ENCODE assay signal across 30 cellular contexts in genomic region chr6:28390688-28391087, GRCh38. TPM values are rescaled to one million over a fixed set of nuclear protein-coding genes. Genes with fewer than 3 reads are reported as not detected.
"Had no signal": no experiment of that assay in that cellular context is flagged by ENCODE, and none has a peak within 500 bp of the region (broad histone marks: within the 10 kb centered on the region; RNA-seq: fewer than 3 reads in every experiment).

No MANE protein-coding gene starts in this region.

- H3K4me1 ChIP-seq: foreskin keratinocyte, gastrocnemius medialis had no signal

- ATAC-seq: activated CD4-positive, CD25-positive, alpha-beta regulatory T cell treated with anti-CD3 and anti-CD28 coated beads, Interleukin-2, amount 50 U/mL, for 24 hours; activated CD8-positive, alpha-beta T cell treated with anti-CD3 and anti-CD28 coated beads for 36 hours; activated naive CD4-positive, alpha-beta T cell treated with anti-CD3 and anti-CD28 coated beads, Interleukin-2, amount 50 U/mL, for 72 hours; activated T-cell treated with anti-CD3 and anti-CD28 coated beads, Interleukin-2, amount 50 U/mL, for 4 hours; effector memory CD8-positive, alpha-beta T cell; foreskin keratinocyte; gastrocnemius medialis; heart right ventricle; T-helper 17 cell had no signal

- H3K9me3 Mint-ChIP-seq: activated B cell treated with CpG ODN at 0.5 μM for 24 hours; activated CD8-positive, alpha-beta T cell treated with anti-CD3 and anti-CD28 coated beads for 36 hours; activated naive CD4-positive, alpha-beta T cell treated with anti-CD3 and anti-CD28 coated beads, Interleukin-2, amount 50 U/mL, for 72 hours; activated T-cell treated with anti-CD3 and anti-CD28 coated beads, Interleukin-2, amount 50 U/mL, for 4 hours; effector memory CD8-positive, alpha-beta T cell; T-helper 2 cell treated with Interferon-gamma antibody and Interleukin-4, amounts not matched to agents 5 μg/mL and 100 μg/mL, for 36 hours had no signal

- H3K27ac Mint-ChIP-seq: activated B cell treated with CpG ODN at 0.5 μM for 24 hours; activated CD8-positive, alpha-beta T cell treated with anti-CD3 and anti-CD28 coated beads for 36 hours; activated naive CD4-positive, alpha-beta T cell treated with anti-CD3 and anti-CD28 coated beads, Interleukin-2, amount 10 ng/mL, durations not matched to agents 7 days and 5 days; activated naive CD4-positive, alpha-beta T cell treated with anti-CD3 and anti-CD28 coated beads, Interleukin-2, amount 50 U/mL, for 72 hours; activated naive CD8-positive, alpha-beta T cell treated with anti-CD3 and anti-CD28 coated beads, Interleukin-2, amount 10 ng/mL, durations not matched to agents 7 days and 5 days; effector memory CD8-positive, alpha-beta T cell; T-helper 17 cell; T-helper 2 cell treated with Interferon-gamma antibody and Interleukin-4, amounts not matched to agents 5 μg/mL and 100 μg/mL, for 36 hours had no signal

- H3K4me3 ChIP-seq: esophagus muscularis mucosa, gastrocnemius medialis, heart right ventricle had no signal

- H3K9me3 ChIP-seq: esophagus muscularis mucosa, gastrocnemius medialis, heart right ventricle had no signal

- H3K27me3 ChIP-seq: brain microvascular endothelial cell, esophagus muscularis mucosa, foreskin keratinocyte, gastrocnemius medialis, heart right ventricle had no signal

- H3K27ac ChIP-seq: brain microvascular endothelial cell, esophagus muscularis mucosa, foreskin keratinocyte, gastrocnemius medialis, heart right ventricle, WERI-Rb-1 had no signal

- H3K27me3 Mint-ChIP-seq: activated B cell treated with CpG ODN at 0.5 μM for 24 hours; activated CD8-positive, alpha-beta T cell treated with anti-CD3 and anti-CD28 coated beads for 36 hours; activated naive CD4-positive, alpha-beta T cell treated with anti-CD3 and anti-CD28 coated beads, Interleukin-2, amount 10 ng/mL, durations not matched to agents 7 days and 5 days; activated naive CD8-positive, alpha-beta T cell treated with anti-CD3 and anti-CD28 coated beads, Interleukin-2, amount 10 ng/mL, durations not matched to agents 7 days and 5 days; effector memory CD8-positive, alpha-beta T cell; T-helper 17 cell had no signal

- H3K4me3 Mint-ChIP-seq: activated B cell treated with CpG ODN at 0.5 μM for 24 hours; activated CD8-positive, alpha-beta T cell treated with anti-CD3 and anti-CD28 coated beads for 36 hours; activated naive CD4-positive, alpha-beta T cell treated with anti-CD3 and anti-CD28 coated beads, Interleukin-2, amount 10 ng/mL, durations not matched to agents 7 days and 5 days; activated naive CD8-positive, alpha-beta T cell treated with anti-CD3 and anti-CD28 coated beads, Interleukin-2, amount 10 ng/mL, durations not matched to agents 7 days and 5 days; activated T-cell treated with anti-CD3 and anti-CD28 coated beads, Interleukin-2, amount 50 U/mL, for 4 hours; effector memory CD8-positive, alpha-beta T cell; T-helper 17 cell; T-helper 2 cell treated with Interferon-gamma antibody and Interleukin-4, amounts not matched to agents 5 μg/mL and 100 μg/mL, for 36 hours had no signal

- DNase-seq: activated B cell treated with CpG ODN at 0.5 μM for 24 hours; activated CD4-positive, alpha-beta T cell treated with anti-CD3 and anti-CD28 coated beads for 48 hours; activated CD4-positive, alpha-beta T cell treated with anti-CD3 and anti-CD28 coated beads, Interleukin-2, amount 50 U/mL, for 1 hour; activated CD4-positive, alpha-beta T cell treated with anti-CD3 and anti-CD28 coated beads, Interleukin-2, amount 50 U/mL, for 48 hours; activated CD8-positive, alpha-beta memory T cell treated with anti-CD3 and anti-CD28 coated beads for 24 hours; activated CD8-positive, alpha-beta T cell treated with anti-CD3 and anti-CD28 coated beads for 36 hours; activated gamma-delta T cell; activated naive CD4-positive, alpha-beta T cell; activated naive CD4-positive, alpha-beta T cell treated with anti-CD3 and anti-CD28 coated beads, Interleukin-2, amount 10 ng/mL, durations not matched to agents 7 days and 5 days; activated naive CD8-positive, alpha-beta T cell treated with anti-CD3 and anti-CD28 coated beads, Interleukin-2, amount 10 ng/mL, durations not matched to agents 7 days and 5 days; activated T-cell treated with anti-CD3 and anti-CD28 coated beads, Interleukin-2, amount 50 U/mL, for 4 hours; amniotic stem cell; anterior cingulate cortex; brain microvascular endothelial cell; cortex of kidney; dermis blood vessel endothelial cell; effector CD4-positive, alpha-beta T cell; effector memory CD8-positive, alpha-beta T cell; erythroblast; foreskin keratinocyte; gastrocnemius medialis; heart right ventricle; T-helper 1 cell; T-helper 17 cell; T1000; WERI-Rb-1 had no signal

RNA-seq across cellular contexts. Expression of gene ZSCAN23, which starts 52.6 kb away (rescaled TPM):
- polyA plus RNA-seq: foreskin keratinocyte had no signal
